ENCODE assay signal across 12 cellular contexts in the genomic region with DNA sequence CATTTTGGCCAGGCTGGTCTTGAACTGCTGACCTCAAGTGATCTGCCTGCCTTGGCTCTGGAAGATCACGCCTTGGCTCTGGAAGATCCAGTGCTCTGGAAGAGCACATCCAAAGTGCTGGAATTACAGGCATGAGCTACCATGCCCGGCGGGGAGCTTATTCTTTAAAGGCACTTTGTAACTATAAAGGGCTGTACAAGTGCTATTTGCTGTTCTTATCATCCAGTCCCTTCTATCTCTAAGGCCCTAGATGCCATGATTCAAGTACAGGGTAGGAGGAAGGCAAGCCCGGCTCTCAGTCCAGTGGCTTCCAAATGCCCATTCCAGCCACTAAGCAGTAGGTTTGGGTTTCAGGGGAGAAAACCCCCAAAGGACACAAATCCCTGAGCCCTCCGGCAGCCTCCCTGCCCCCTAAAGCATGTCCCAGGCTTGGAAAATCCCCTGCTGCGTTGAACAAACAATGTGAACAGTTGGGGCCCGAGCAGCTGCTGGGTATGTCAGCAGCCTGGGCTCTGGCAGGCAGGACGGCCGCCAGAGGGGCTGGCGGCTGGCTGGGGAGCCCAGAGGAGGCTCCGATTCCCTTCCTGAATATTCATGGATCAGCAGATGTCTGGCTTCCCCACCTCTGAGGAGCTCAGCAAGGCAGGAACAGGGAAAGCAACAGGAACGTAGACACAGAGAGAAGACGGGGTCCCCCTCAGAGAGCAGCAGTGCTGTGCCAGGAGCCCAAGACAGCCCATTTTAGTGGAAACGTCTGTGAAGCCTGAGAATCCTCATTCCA. TPM values are rescaled to one million over a fixed set of nuclear protein-coding genes. Genes with fewer than 3 reads are reported as not detected.
A peak's percentile ranks its signal among the peaks of the same experiment; 100 is the strongest.
DNase-seq lines count a peak whose midpoint lies in the region; ATAC-seq, FAIRE-seq and TF ChIP-seq lines count a peak whose summit lies in the region.
"Had no signal": no experiment of that assay in that cellular context is flagged by ENCODE, and none has a peak within 500 bp of the region (broad histone marks: within the 10 kb centered on the region; RNA-seq: fewer than 3 reads in every experiment).

No MANE protein-coding gene starts in this region.

- CTCF ChIA-PET in Caco-2 (lab: Charles Lee) = interaction anchor here (1.3 kb wide), 1 partner anchor 13 kb away, joined by 6 read pairs; no protein-coding TSS in a partner anchor

- POLR2A ChIA-PET in Caco-2 (lab: Charles Lee) = interaction anchor here (1.0 kb wide), 1 partner anchor 110 kb away, joined by 3 read pairs; a partner anchor contains a TSS

- no peak for FAIRE-seq in RCC 7860 (lab: Jason Lieb, UNC)

- intact Hi-C loops in Caco-2 (cut with micrococcal nuclease; ENCODE audit: unreplicated experiment) = no loop called here

- BruUV-seq in Caco-2 (replicated peaks; lab: Mats Ljungman, UMichigan) = no TSS peak

- ATAC-seq in GM18519 (IDR thresholded peaks at IDR 0.05; ENCODE audit: low FRiP score, unreplicated experiment) = no peak

- peaks cover 18% of the 10 kb centered on the region for H3K4me1 Mint-ChIP-seq in Caco-2 (ENCODE audit: low read depth, unreplicated experiment)
- peaks cover 26% of the 10 kb centered on the region for H3K4me1 Mint-ChIP-seq in endothelial cell (ENCODE audit: unreplicated experiment)

- H3K36me3 ChIP-seq in Caco-2 (ENCODE audit: control insufficient read depth, insufficient read depth, low read length) = no peaks in the 10 kb centered on the region

- H3K9me3 Mint-ChIP-seq in Caco-2 (ENCODE audit: unreplicated experiment) (no peaks in the 10 kb centered on the region), endothelial cell (ENCODE audit: unreplicated experiment) (no peaks in the 10 kb centered on the region)

- H3K27me3 ChIP-seq in Caco-2 (replicated peaks; ENCODE audit: control insufficient read depth, insufficient read depth, low read length) = no peaks in the 10 kb centered on the region

- H3K27me3 Mint-ChIP-seq in Caco-2 (ENCODE audit: insufficient read depth, unreplicated experiment) = no peaks in the 10 kb centered on the region
- peaks cover 11% of the 10 kb centered on the region for H3K27me3 Mint-ChIP-seq in endothelial cell (ENCODE audit: unreplicated experiment)

- H3K4me1 ChIP-seq in Caco-2 = peaks cover 28% of the 10 kb centered on the region

- H3K4me3 ChIP-seq in Caco-2 (ENCODE audit: low read depth, low read length) = no peak overlapping the region
- H3K4me3 ChIP-seq: GM23248, lung had no signal

- peak overlapping the region; percentile 12 for H3K27ac Mint-ChIP-seq in Caco-2 (ENCODE audit: unreplicated experiment)
- no peak overlapping the region for H3K27ac Mint-ChIP-seq in endothelial cell (ENCODE audit: unreplicated experiment)

- no peaks in the 10 kb centered on the region for H3K9me3 ChIP-seq in Caco-2

- DNase-seq in Caco-2 (peak in 1 of 2 experiments; percentile 27), NCI-H2227 treated with DMSO at 0.1 percent for 48 hours (lab: John Stamatoyannopoulos, UW) (peak; percentile 28), endothelial cell (ENCODE audit: low spot score) (peak; percentile 55), midbrain (lab: John Stamatoyannopoulos, UW) (peak; percentile 56), RCC 7860 (ENCODE audit: low spot score) (no peak)
- no peak for DNase-seq in stimulated activated CD4-positive, alpha-beta T cell treated with anti-CD3 and anti-CD28 coated beads, Interleukin-1b, Interleukin-23, amount 100 ng/mL, for 48 hours
- DNase-seq in stimulated activated CD4-positive, alpha-beta T cell treated with anti-CD3 and anti-CD28 coated beads, Interleukin-4, amount 100 ng/mL, for 4 hours = no peak
- DNase-seq: activated gamma-delta T cell, GM23248, OCI-M1 had no signal

- TF ChIP-seq CTCF in Caco-2 (IDR thresholded peaks at IDR 0.05; ENCODE audit: insufficient read depth in 1 of 2, low read depth in 1 of 2, low read length in 1 of 2, severe bottlenecking in 1 of 2, unreplicated experiment in 1 of 2) = no peak
- TF ChIP-seq CTCF in endothelial cell (IDR thresholded peaks at IDR 0.05; ENCODE audit: unreplicated experiment) = no peak

- H3K4me3 Mint-ChIP-seq in Caco-2 (ENCODE audit: unreplicated experiment) (no peak overlapping the region), endothelial cell (ENCODE audit: unreplicated experiment) (no peak overlapping the region)

- H3K36me3 Mint-ChIP-seq in Caco-2 (ENCODE audit: insufficient read depth, unreplicated experiment) = no peaks in the 10 kb centered on the region
- no peaks in the 10 kb centered on the region for H3K36me3 Mint-ChIP-seq in endothelial cell (ENCODE audit: low read depth, unreplicated experiment)

RNA-seq across cellular contexts. Expression of a gene that starts 7.7 kb away (rescaled TPM):
- 3.7 and 4.5 TPM in 2 replicates for total RNA-seq in Caco-2 (2022)
- 4.2 TPM for total RNA-seq in endothelial cell (ENCODE audit: unreplicated experiment)

RNA-seq across cellular contexts. Expression of a gene that starts 37.2 kb away (rescaled TPM):
- total RNA-seq in Caco-2 (2022) (43.5 and 51.2 TPM in 2 replicates), endothelial cell (ENCODE audit: unreplicated experiment) (538 TPM)
- total RNA-seq: GM23248 had no signal

Comparison
In these comparisons a context has a peak if more than half of its experiments do, and no peak if none do; other contexts are left out.
1. DNase-seq: peak in NCI-H2227 treated with DMSO at 0.1 percent for 48 hours (single experiment), endothelial cell (single experiment) and midbrain (single experiment); none in RCC 7860 (single experiment), stimulated activated CD4-positive, alpha-beta T cell treated with anti-CD3 and anti-CD28 coated beads, Interleukin-1b, Interleukin-23, amount 100 ng/mL, for 48 hours (single experiment) and stimulated activated CD4-positive, alpha-beta T cell treated with anti-CD3 and anti-CD28 coated beads, Interleukin-4, amount 100 ng/mL, for 4 hours (0 of 2).
2. RNA of a gene that starts 37.2 kb away (total RNA-seq): 538 TPM in endothelial cell (single experiment); 43.5 to 51.2 TPM in Caco-2; every median in the first group is over 10 times any median in the second.